18 cellular contexts compared by ENCODE assay signal in the genomic region with DNA sequence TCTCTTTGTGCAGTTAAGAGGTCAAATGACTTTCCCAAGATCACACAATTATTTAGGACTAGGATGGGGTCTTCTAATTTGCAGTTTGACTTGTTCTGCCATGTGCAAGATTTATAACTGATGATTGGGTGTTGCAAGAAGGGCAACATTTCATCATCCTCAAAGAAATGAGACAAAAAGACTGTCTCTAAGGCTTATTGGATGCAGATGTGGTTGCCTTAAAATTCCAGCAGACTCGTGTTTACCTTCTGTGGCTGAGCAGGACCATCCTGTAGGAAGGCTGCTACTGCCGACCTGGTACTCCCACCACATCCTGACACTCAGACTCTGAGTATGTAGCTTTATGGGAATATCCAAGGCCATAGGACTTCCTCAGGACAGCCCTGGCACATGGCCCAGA.
A peak's percentile ranks its signal among the peaks of the same experiment; 100 is the strongest.
DNase-seq lines count a peak whose midpoint lies in the region; ATAC-seq and TF ChIP-seq lines count a peak whose summit lies in the region.
"Had no signal": no experiment of that assay in that cellular context is flagged by ENCODE, and none has a peak within 500 bp of the region (broad histone marks: within the 10 kb centered on the region; RNA-seq: fewer than 3 reads in every experiment).

No MANE protein-coding gene starts in this region.

- DNase-seq in AG20443 (ENCODE audit: low spot score) (peak; percentile 43), HFF-Myc (ENCODE audit: extremely low read depth, low read depth) (peak; percentile 82), RPMI7951 (ENCODE audit: low read depth) (peak; percentile 83), glomerular visceral epithelial cell (ENCODE audit: extremely low spot score) (peak; percentile 9), foreskin melanocyte (no peak), HK-2 (ENCODE audit: unreplicated experiment) (no peak)
- no peak for DNase-seq in activated naive CD4-positive, alpha-beta T cell treated with anti-CD3 and anti-CD28 coated beads for 36 hours
- DNase-seq: activated CD4-positive, alpha-beta T cell treated with anti-CD3 and anti-CD28 coated beads, Interleukin-2, amount 10 ng/mL, durations not matched to agents 7 days and 5 days; activated naive CD4-positive, alpha-beta T cell treated with Interleukin-2 at 50 U/mL for 16 hours; Caco-2; GDM1; MG63; NCI-H2081; pancreas; sigmoid colon had no signal

- CTCF ChIA-PET in activated naive CD4-positive, alpha-beta T cell treated with anti-CD3 and anti-CD28 coated beads for 36 hours (lab: Charles Lee), result interaction anchor here (0.6 to 4.0 kb wide), 4 partner anchors 66 to 91 kb away, joined by 4 to 17 read pairs (median 10); no protein-coding TSS in a partner anchor

- no peak for ATAC-seq in HG03565 (IDR thresholded peaks at IDR 0.05; ENCODE audit: unreplicated experiment)
- ATAC-seq: pancreas had no signal

- intact Hi-C loops in activated naive CD4-positive, alpha-beta T cell treated with anti-CD3 and anti-CD28 coated beads for 36 hours (cut with micrococcal nuclease), result loop anchor here (10.0 kb wide), 2 partner anchors 491 to 731 kb away; partner anchors contain the start of genes DNAI4, IL23R and MIER1

- H3K4me1 Mint-ChIP-seq in activated naive CD4-positive, alpha-beta T cell treated with anti-CD3 and anti-CD28 coated beads for 36 hours (ENCODE audit: low read depth), result peaks cover 27% of the 10 kb centered on the region

- H3K4me3 Mint-ChIP-seq in activated naive CD4-positive, alpha-beta T cell treated with anti-CD3 and anti-CD28 coated beads for 36 hours, result no peak overlapping the region
- H3K4me3 Mint-ChIP-seq: activated CD4-positive, alpha-beta T cell treated with anti-CD3 and anti-CD28 coated beads, Interleukin-2, amount 10 ng/mL, durations not matched to agents 7 days and 5 days had no signal

- peaks cover 10% of the 10 kb centered on the region for H3K36me3 Mint-ChIP-seq in activated naive CD4-positive, alpha-beta T cell treated with anti-CD3 and anti-CD28 coated beads for 36 hours (ENCODE audit: low read depth)

- peaks cover 2% of the 10 kb centered on the region for H3K27me3 Mint-ChIP-seq in activated naive CD4-positive, alpha-beta T cell treated with anti-CD3 and anti-CD28 coated beads for 36 hours (ENCODE audit: low read depth)
- H3K27me3 Mint-ChIP-seq: activated CD4-positive, alpha-beta T cell treated with anti-CD3 and anti-CD28 coated beads, Interleukin-2, amount 10 ng/mL, durations not matched to agents 7 days and 5 days had no signal

- TF ChIP-seq CTCF in HFF-Myc (IDR thresholded peaks at IDR 0.05; ENCODE audit: low read depth, low read length, missing control alignments), result no peak

- H3K9me3 Mint-ChIP-seq in activated naive CD4-positive, alpha-beta T cell treated with anti-CD3 and anti-CD28 coated beads for 36 hours, result peaks cover 24% of the 10 kb centered on the region

- no peak overlapping the region for H3K4me3 ChIP-seq in HFF-Myc (replicated peaks; ENCODE audit: low read depth, low read length)
- H3K4me3 ChIP-seq: coronary artery, HAP-1, MG63, pancreas, sigmoid colon had no signal

- no peak overlapping the region for H3K27ac Mint-ChIP-seq in activated naive CD4-positive, alpha-beta T cell treated with anti-CD3 and anti-CD28 coated beads for 36 hours
- H3K27ac Mint-ChIP-seq: activated CD4-positive, alpha-beta T cell treated with anti-CD3 and anti-CD28 coated beads, Interleukin-2, amount 10 ng/mL, durations not matched to agents 7 days and 5 days had no signal

Comparison
In these comparisons a context has a peak if more than half of its experiments do, and no peak if none do; other contexts are left out.
1. DNase-seq: peak in AG20443 (single experiment), HFF-Myc (single experiment), RPMI7951 (single experiment) and glomerular visceral epithelial cell (single experiment); none in foreskin melanocyte (single experiment), HK-2 (single experiment) and activated naive CD4-positive, alpha-beta T cell treated with anti-CD3 and anti-CD28 coated beads for 36 hours (single experiment).